ENCODE assay signal across 3 cellular contexts in the genomic region with DNA sequence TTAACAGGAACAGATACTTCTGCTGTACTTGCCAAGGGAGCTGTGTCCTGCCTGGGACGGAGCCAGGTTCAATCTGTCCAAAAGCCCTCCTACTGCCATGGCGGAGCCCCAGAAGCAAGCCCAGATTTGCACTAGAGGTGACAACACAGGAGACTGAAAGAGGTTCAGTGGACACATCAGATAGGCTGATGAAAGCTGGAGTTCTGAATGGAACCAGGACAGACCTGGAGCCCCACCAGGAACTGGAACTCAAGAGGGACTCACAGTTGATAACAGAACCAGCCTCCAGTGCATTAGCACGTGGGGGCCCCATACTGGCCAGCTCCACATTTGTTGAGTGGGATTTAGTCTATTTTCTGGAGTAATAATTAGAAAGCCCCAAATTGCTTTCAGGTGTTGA.
"Had no signal": no experiment of that assay in that cellular context is flagged by ENCODE, and none has a peak within 500 bp of the region (broad histone marks: within the 10 kb centered on the region; RNA-seq: fewer than 3 reads in every experiment).

No MANE protein-coding gene starts in this region.

- DNase-seq: GDM1, GF-D8 had no signal

- H3K4me3 ChIP-seq: GM12878 had no signal

- ATAC-seq: GM12878 had no signal
